Comparison of ENCODE assay signal across 8 cellular contexts in the genomic region with DNA sequence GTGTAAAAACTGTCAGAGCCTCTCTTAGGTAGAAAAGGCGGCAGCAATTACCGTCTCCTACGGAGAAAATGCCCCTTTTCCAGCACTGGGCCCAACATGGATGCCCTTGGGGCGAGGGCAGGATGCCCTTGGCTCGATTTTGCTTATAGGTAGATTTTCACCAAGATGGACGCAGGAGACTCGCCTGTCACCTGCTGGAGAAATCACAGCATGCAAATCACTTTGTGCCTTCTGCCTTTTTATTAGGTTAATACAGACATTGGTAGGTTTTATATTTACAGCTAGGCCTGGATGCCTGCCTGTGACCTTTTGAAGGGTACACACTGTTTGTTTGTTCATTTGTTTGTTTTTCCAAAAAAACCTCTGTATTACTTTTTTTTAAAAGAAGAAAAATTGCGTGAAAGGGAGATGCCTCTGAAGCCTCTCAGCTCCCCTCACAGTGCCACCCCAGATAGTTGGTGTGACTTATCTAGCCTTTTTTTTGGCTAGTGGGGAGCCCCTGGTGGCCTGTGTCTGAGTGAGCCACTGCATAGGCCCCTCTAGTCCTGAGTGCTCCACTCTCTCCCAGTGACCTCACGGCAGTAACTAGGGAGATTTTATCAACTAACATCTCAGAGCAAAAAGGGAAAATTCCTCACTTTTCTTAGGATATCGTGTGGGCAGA. TPM values are rescaled to one million over a fixed set of nuclear protein-coding genes. Genes with fewer than 3 reads are reported as not detected.
DNase-seq lines count a peak whose midpoint lies in the region; ATAC-seq and TF ChIP-seq lines count a peak whose summit lies in the region.

No MANE protein-coding gene starts in this region.

- peak; percentile 39 for DNase-seq in D341Med (ENCODE audit: low spot score)
- no peak for DNase-seq in foreskin keratinocyte
- no peak for DNase-seq in retinal pigment epithelial cell (ENCODE audit: low read depth)
- DNase-seq in SW480 (ENCODE audit: low spot score): no peak
- DNase-seq in activated naive CD4-positive, alpha-beta T cell treated with anti-CD3 and anti-CD28 coated beads, Interleukin-2, amount 50 U/mL, for 16 hours: no peak

- H3K4me3 ChIP-seq in retinal pigment epithelial cell (ENCODE audit: low read length): peak overlapping the region; percentile 100

- ATAC-seq in GM21786 (IDR thresholded peaks at IDR 0.05; ENCODE audit: unreplicated experiment): peak; percentile 14
- ATAC-seq in SK-N-SH treated with all-trans-retinoic acid at 6 μM for 48 hours: peak; percentile 33
- no peak for ATAC-seq in foreskin keratinocyte
- ATAC-seq in GM21526 (IDR thresholded peaks at IDR 0.05; ENCODE audit: low FRiP score, unreplicated experiment): no peak

- H3K4me1 ChIP-seq in foreskin keratinocyte: peaks cover 43% of the 10 kb centered on the region

- H3K27ac ChIP-seq in foreskin keratinocyte: peak overlapping the region; percentile 56

- peak; percentile 22 for TF ChIP-seq CTCF in foreskin keratinocyte (conservative IDR thresholded peaks at IDR 0.05)
- peak; percentile 44 for TF ChIP-seq CTCF in retinal pigment epithelial cell (conservative IDR thresholded peaks at IDR 0.05; ENCODE audit: low read depth, low read length)

- H3K27me3 ChIP-seq in foreskin keratinocyte: peaks cover 17% of the 10 kb centered on the region

TF ChIP-seq in SK-N-SH treated with all-trans-retinoic acid at 6 μM for 48 hours, 23 proteins besides CTCF, POLR2A, EP300 and RAD21:
- no peak for TF ChIP-seq RARB (CRISPR knock-in tag; IDR thresholded peaks at IDR 0.05)
- TF ChIP-seq OSR1 (CRISPR knock-in tag; IDR thresholded peaks at IDR 0.05): no peak
- no peak for TF ChIP-seq PPARA (CRISPR knock-in tag; IDR thresholded peaks at IDR 0.05; ENCODE audit: borderline replicate concordance)
- TF ChIP-seq TCF4 (CRISPR knock-in tag; IDR thresholded peaks at IDR 0.05; ENCODE audit: borderline replicate concordance): no peak
- no peak for TF ChIP-seq SNAI2 (CRISPR knock-in tag; IDR thresholded peaks at IDR 0.05)
- no peak for TF ChIP-seq CSDC2 (CRISPR knock-in tag; IDR thresholded peaks at IDR 0.05)
- TF ChIP-seq ARNTL (CRISPR knock-in tag; IDR thresholded peaks at IDR 0.05; ENCODE audit: borderline replicate concordance, low read depth): no peak
- no peak for TF ChIP-seq TOX (CRISPR knock-in tag; IDR thresholded peaks at IDR 0.05; ENCODE audit: borderline replicate concordance)
- TF ChIP-seq, protein P1, sequence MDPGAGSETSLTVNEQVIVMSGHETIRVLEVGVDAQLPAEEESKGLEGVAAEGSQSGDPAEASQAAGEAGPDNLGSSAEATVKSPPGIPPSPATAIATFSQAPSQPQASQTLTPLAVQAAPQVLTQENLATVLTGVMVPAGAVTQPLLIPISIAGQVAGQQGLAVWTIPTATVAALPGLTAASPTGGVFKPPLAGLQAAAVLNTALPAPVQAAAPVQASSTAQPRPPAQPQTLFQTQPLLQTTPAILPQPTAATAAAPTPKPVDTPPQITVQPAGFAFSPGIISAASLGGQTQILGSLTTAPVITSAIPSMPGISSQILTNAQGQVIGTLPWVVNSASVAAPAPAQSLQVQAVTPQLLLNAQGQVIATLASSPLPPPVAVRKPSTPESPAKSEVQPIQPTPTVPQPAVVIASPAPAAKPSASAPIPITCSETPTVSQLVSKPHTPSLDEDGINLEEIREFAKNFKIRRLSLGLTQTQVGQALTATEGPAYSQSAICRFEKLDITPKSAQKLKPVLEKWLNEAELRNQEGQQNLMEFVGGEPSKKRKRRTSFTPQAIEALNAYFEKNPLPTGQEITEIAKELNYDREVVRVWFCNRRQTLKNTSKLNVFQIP (CRISPR knock-in tag; IDR thresholded peaks at IDR 0.05; ENCODE audit: borderline replicate concordance, low read depth): no peak
- TF ChIP-seq, protein P2, sequence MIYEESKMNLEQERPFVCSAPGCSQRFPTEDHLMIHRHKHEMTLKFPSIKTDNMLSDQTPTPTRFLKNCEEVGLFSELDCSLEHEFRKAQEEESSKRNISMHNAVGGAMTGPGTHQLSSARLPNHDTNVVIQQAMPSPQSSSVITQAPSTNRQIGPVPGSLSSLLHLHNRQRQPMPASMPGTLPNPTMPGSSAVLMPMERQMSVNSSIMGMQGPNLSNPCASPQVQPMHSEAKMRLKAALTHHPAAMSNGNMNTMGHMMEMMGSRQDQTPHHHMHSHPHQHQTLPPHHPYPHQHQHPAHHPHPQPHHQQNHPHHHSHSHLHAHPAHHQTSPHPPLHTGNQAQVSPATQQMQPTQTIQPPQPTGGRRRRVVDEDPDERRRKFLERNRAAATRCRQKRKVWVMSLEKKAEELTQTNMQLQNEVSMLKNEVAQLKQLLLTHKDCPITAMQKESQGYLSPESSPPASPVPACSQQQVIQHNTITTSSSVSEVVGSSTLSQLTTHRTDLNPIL (CRISPR knock-in tag; IDR thresholded peaks at IDR 0.05; ENCODE audit: low read depth): no peak
- TF ChIP-seq ESRRG (CRISPR knock-in tag; IDR thresholded peaks at IDR 0.05): no peak
TF ChIP-seq in SK-N-SH treated with all-trans-retinoic acid at 6 μM for 48 hours: peak in this region for 0.

RNA-seq across cellular contexts. Expression of a gene that starts 2.5 kb away (rescaled TPM):
- total RNA-seq in foreskin keratinocyte: 35.8 and 36.3 TPM in 2 replicates
- polyA plus RNA-seq in foreskin keratinocyte: 18.8 and 20.0 TPM in 2 replicates

Comparison
In these comparisons a context has a peak if more than half of its experiments do, and no peak if none do; other contexts are left out.
1. ATAC-seq: peak in GM21786 (single experiment) and SK-N-SH treated with all-trans-retinoic acid at 6 μM for 48 hours (single experiment); none in foreskin keratinocyte (single experiment) and GM21526 (single experiment).